21 cellular contexts compared by ENCODE assay signal in the genomic region with DNA sequence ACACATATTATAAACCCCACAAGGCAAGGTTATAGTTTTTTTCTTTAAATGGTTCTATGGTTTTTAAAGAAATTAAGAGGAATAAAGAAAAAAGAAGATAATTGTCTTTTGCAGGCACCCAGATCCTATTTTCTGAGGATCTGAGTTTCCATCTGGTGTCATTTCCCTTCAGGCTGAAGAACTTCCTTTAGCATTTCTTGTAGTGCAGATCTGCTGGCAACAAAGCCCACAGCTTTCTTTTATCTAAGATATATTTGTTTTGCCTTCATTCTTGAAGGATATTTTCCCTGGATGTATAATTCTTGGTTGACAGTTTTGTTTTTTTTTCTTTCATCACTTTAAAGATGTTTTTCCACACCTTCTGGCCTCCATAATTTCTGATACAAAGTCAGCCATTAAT. TPM values are rescaled to one million over a fixed set of nuclear protein-coding genes. Genes with fewer than 3 reads are reported as not detected.
DNase-seq lines count a peak whose midpoint lies in the region; ATAC-seq, FAIRE-seq and TF ChIP-seq lines count a peak whose summit lies in the region.
"Had no signal": no experiment of that assay in that cellular context is flagged by ENCODE, and none has a peak within 500 bp of the region (broad histone marks: within the 10 kb centered on the region; RNA-seq: fewer than 3 reads in every experiment).

No MANE protein-coding gene starts in this region.

- POLR2A ChIA-PET in endothelial cell of umbilical vein (lab: Charles Lee): no interaction called here

- H3K4me1 ChIP-seq in endothelial cell of umbilical vein (ENCODE audit: control insufficient read depth, extremely low read depth, insufficient read depth, low read length) (peaks cover 36% of the 10 kb centered on the region), esophagus squamous epithelium (peaks cover under 1 to 4% (median 4%) of the 10 kb centered on the region in 3 donors)

- dilution Hi-C loops in endothelial cell of umbilical vein (cut with MboI; ENCODE audit: extremely low pct_ligation_motif_present, low sequenced_read_pairs): no loop called here

- no TSS peak for BruUV-seq in endothelial cell of umbilical vein (replicated peaks; lab: Mats Ljungman, UMichigan)

- H3K27ac ChIP-seq in 22Rv1 (peak overlapping the region; percentile 97), endothelial cell of umbilical vein (ENCODE audit: insufficient read depth, low read depth, low read length) (peak overlapping the region; percentile 40), esophagus squamous epithelium (no peak overlapping the region)
- H3K27ac ChIP-seq: BLaER1 treated with 17β-estradiol and CSF1 and Interleukin-3, amounts not matched to agents 10 nM and 100 nM; GM23248 had no signal

- FAIRE-seq in endothelial cell of umbilical vein (lab: Jason Lieb, UNC): no peak
- FAIRE-seq: GM12878, GM19239, H54, HepG2 had no signal

- no peak for ATAC-seq in HG03097 (IDR thresholded peaks at IDR 0.05; ENCODE audit: low FRiP score, unreplicated experiment)
- ATAC-seq: CD8-positive, alpha-beta T cell; GM12878; HepG2 had no signal

- no peaks in the 10 kb centered on the region for H4K20me1 ChIP-seq in endothelial cell of umbilical vein (replicated peaks; ENCODE audit: control insufficient read depth, extremely low read depth, insufficient read depth, low read length)

- no peak overlapping the region for H3K4me3 Mint-ChIP-seq in chondrocyte (ENCODE audit: unreplicated experiment)
- H3K4me3 Mint-ChIP-seq: B cell; CD8-positive, alpha-beta T cell; IgD-negative memory B cell had no signal

- H3K36me3 ChIP-seq in endothelial cell of umbilical vein (ENCODE audit: control insufficient read depth in 2 of 2, extremely low read depth in 1 of 2, insufficient read depth in 2 of 2, low read length in 2 of 2) (no peaks in the 10 kb centered on the region), esophagus squamous epithelium (no peaks in the 10 kb centered on the region)

- peaks cover 14% of the 10 kb centered on the region for H3K9me3 Mint-ChIP-seq in chondrocyte (ENCODE audit: low read depth)

- peak overlapping the region; percentile 61 for H3K27ac Mint-ChIP-seq in chondrocyte (ENCODE audit: unreplicated experiment)
- H3K27ac Mint-ChIP-seq: B cell; CD8-positive, alpha-beta T cell had no signal

- DNase-seq in chondrocyte (ENCODE audit: low spot score) (no peak), endothelial cell of umbilical vein (ENCODE audit: low read depth, low spot score) (peak; percentile 66), pulmonary artery endothelial cell (ENCODE audit: low read depth, low spot score) (peak; percentile 40), esophagus squamous epithelium (lab: John Stamatoyannopoulos, UW) (no peak), NAMALWA (ENCODE audit: low spot score) (no peak)
- DNase-seq: Calu3; CD8-positive, alpha-beta T cell; DMS53; DND-41; EL; GM23248; HCEC 1CT had no signal

- H3K9me1 ChIP-seq in endothelial cell of umbilical vein (replicated peaks; ENCODE audit: control insufficient read depth, extremely low read depth, insufficient read depth, low read length): no peaks in the 10 kb centered on the region

- TF ChIP-seq CTCF in 22Rv1 (IDR thresholded peaks at IDR 0.05) (no peak), chondrocyte (IDR thresholded peaks at IDR 0.05) (no peak), endothelial cell of umbilical vein (IDR thresholded peaks at IDR 0.05; ENCODE audit: extremely low read depth in 1 of 2, insufficient read depth in 1 of 2, low read depth in 1 of 2, low read length in 2 of 2) (no peak), esophagus squamous epithelium (IDR thresholded peaks at IDR 0.05) (no peak)

- peak overlapping the region; percentile 60 for H3K4me2 ChIP-seq in endothelial cell of umbilical vein (ENCODE audit: insufficient read depth, low read length)

- peaks cover 55% of the 10 kb centered on the region for H3K4me1 Mint-ChIP-seq in chondrocyte (ENCODE audit: low read depth)
- H3K4me1 Mint-ChIP-seq: B cell, IgD-negative memory B cell had no signal

- CTCF ChIA-PET in endothelial cell of umbilical vein (lab: Charles Lee): no interaction called here

- H3K27me3 ChIP-seq in endothelial cell of umbilical vein (ENCODE audit: control insufficient read depth in 2 of 2, insufficient read depth in 2 of 2, low read length in 2 of 2) (no peaks in the 10 kb centered on the region), esophagus squamous epithelium (no peaks in the 10 kb centered on the region)
- H3K27me3 ChIP-seq: BLaER1 treated with 17β-estradiol and CSF1 and Interleukin-3, amounts not matched to agents 10 nM and 100 nM had no signal

- H3K4me3 ChIP-seq in endothelial cell of umbilical vein (replicated peaks in 1 of 3; ENCODE audit: insufficient read depth in 1 of 3, low read depth in 1 of 3, low read length in 3 of 3) (no peak overlapping the region), esophagus squamous epithelium (no peak overlapping the region)
- H3K4me3 ChIP-seq: BLaER1 treated with 17β-estradiol and CSF1 and Interleukin-3, amounts not matched to agents 10 nM and 100 nM; GM12878; GM23248 had no signal

- H3K36me3 Mint-ChIP-seq in chondrocyte (ENCODE audit: low read depth): peaks cover 9% of the 10 kb centered on the region
- H3K36me3 Mint-ChIP-seq: CD8-positive, alpha-beta T cell; IgD-negative memory B cell had no signal

- H3K27me3 Mint-ChIP-seq in chondrocyte (ENCODE audit: low read depth): no peaks in the 10 kb centered on the region

- TF ChIP-seq POLR2A in endothelial cell of umbilical vein (IDR thresholded peaks at IDR 0.05; ENCODE audit: low read depth, low read length) (no peak), esophagus squamous epithelium (IDR thresholded peaks at IDR 0.05) (no peak)

- H3K9ac ChIP-seq in endothelial cell of umbilical vein (replicated peaks; ENCODE audit: extremely low read depth, insufficient read depth, low read length): peak overlapping the region; percentile 39
- H3K9ac ChIP-seq: BLaER1 treated with 17β-estradiol and CSF1 and Interleukin-3, amounts not matched to agents 10 nM and 100 nM; GM23248 had no signal

- H3K79me2 ChIP-seq in endothelial cell of umbilical vein (ENCODE audit: control insufficient read depth, insufficient read depth, low read length): no peaks in the 10 kb centered on the region

- H3K9me3 ChIP-seq in endothelial cell of umbilical vein (replicated peaks; ENCODE audit: control insufficient read depth, insufficient read depth, low read length) (no peaks in the 10 kb centered on the region), esophagus squamous epithelium (no peaks in the 10 kb centered on the region)

- peak overlapping the region; percentile 56 for H2AFZ ChIP-seq in endothelial cell of umbilical vein (ENCODE audit: low read depth, low read length)
- H2AFZ ChIP-seq: GM23248 had no signal

- intact Hi-C loops in endothelial cell of umbilical vein (cut with micrococcal nuclease): loop anchor here (1.0 to 5.0 kb wide), 2 partner anchors 18 to 305 kb away; no protein-coding TSS in a partner anchor
- intact Hi-C loops in esophagus squamous epithelium (cut with DNase I): no loop called here

TF ChIP-seq in endothelial cell of umbilical vein, 7 proteins besides CTCF, POLR2A, EP300 and RAD21:
- TF ChIP-seq GATA2 (IDR thresholded peaks at IDR 0.05; ENCODE audit: insufficient read depth, insufficient read length, low read depth, low read length) (peak; percentile 12), JUN (IDR thresholded peaks at IDR 0.05; ENCODE audit: borderline replicate concordance, insufficient read depth, insufficient read length, low read depth) (no peak)
TF ChIP-seq in endothelial cell of umbilical vein: peak in this region for 1.

RNA-seq across cellular contexts. Expression of gene PMEPA1, which starts 57.6 kb away (rescaled TPM):
- total RNA-seq in chondrocyte (151 to 298 TPM (median 163 TPM) in 3 replicates), endothelial cell of umbilical vein (31.6 and 47.1 TPM in 2 replicates), pulmonary artery endothelial cell (3.7 and 4.7 TPM in 2 replicates), esophagus squamous epithelium (1 to 10 TPM in 3 of 4 donors, under 1 TPM in 1; 0.95 to 4.6 (median 2.6) TPM)
- 33.2 and 53.9 TPM in 2 replicates for polyA plus RNA-seq in endothelial cell of umbilical vein
- 13.6 and 20.4 TPM in 2 replicates for polyA plus RNA-seq in endothelial cell of umbilical vein (2011; cell fraction: cytosol; rRNA removed)
- 10.5 and 10.8 TPM in 2 replicates for polyA plus RNA-seq in endothelial cell of umbilical vein (2011; cell fraction: nucleus; rRNA removed)
- polyA plus RNA-seq in endothelial cell of umbilical vein (2012): 18.8 and 25.3 TPM in 2 replicates
- polyA minus RNA-seq in endothelial cell of umbilical vein: 20.7 and 21.9 TPM in 2 replicates
- 8.5 TPM for polyA minus RNA-seq in endothelial cell of umbilical vein (2011; cell fraction: cytosol; rRNA and poly(A)+ RNA removed)
- polyA minus RNA-seq in endothelial cell of umbilical vein (2011; cell fraction: nucleus; rRNA and poly(A)+ RNA removed): 5.9 and 6.2 TPM in 2 replicates
- total RNA-seq: HepG2 had no signal
- polyA plus RNA-seq: HepG2 had no signal

Comparison
In these comparisons a context has a peak if more than half of its experiments do, and no peak if none do; other contexts are left out.
1. H3K27ac ChIP-seq: peak in 22Rv1 (single experiment) and endothelial cell of umbilical vein (single experiment); none in esophagus squamous epithelium (0 of 4).
2. DNase-seq: peak in endothelial cell of umbilical vein (single experiment) and pulmonary artery endothelial cell (single experiment); none in chondrocyte (single experiment), esophagus squamous epithelium (single experiment) and NAMALWA (single experiment).